12 cellular contexts compared by ENCODE assay signal in genomic region chr12:52009081-52009751, GRCh38. TPM values are rescaled to one million over a fixed set of nuclear protein-coding genes. Genes with fewer than 3 reads are reported as not detected.
DNase-seq lines count a peak whose midpoint lies in the region; ATAC-seq and TF ChIP-seq lines count a peak whose summit lies in the region.
"Had no signal": no experiment of that assay in that cellular context is flagged by ENCODE, and none has a peak within 500 bp of the region (broad histone marks: within the 10 kb centered on the region; RNA-seq: fewer than 3 reads in every experiment).

No MANE protein-coding gene starts in this region.

- no peak for DNase-seq in activated naive CD8-positive, alpha-beta T cell treated with anti-CD3 and anti-CD28 coated beads, Interleukin-2, amount 50 U/mL, for 24 hours
- DNase-seq in activated naive CD8-positive, alpha-beta T cell treated with anti-CD3 and anti-CD28 coated beads for 36 hours: no peak
- DNase-seq in naive thymus-derived CD8-positive, alpha-beta T cell: no peak
- DNase-seq in upper lobe of left lung (no peak), T-helper 1 cell (no peak), SW480 (ENCODE audit: low spot score) (no peak), NCI-H1694 (lab: John Stamatoyannopoulos, UW) (no peak)
- DNase-seq: activated CD4-positive, alpha-beta T cell treated with anti-CD3 and anti-CD28 coated beads for 36 hours; foreskin fibroblast had no signal

- H3K4me1 Mint-ChIP-seq in activated naive CD8-positive, alpha-beta T cell treated with anti-CD3 and anti-CD28 coated beads, Interleukin-2, amount 50 U/mL, for 24 hours: peaks cover 24% of the 10 kb centered on the region
- H3K4me1 Mint-ChIP-seq in activated naive CD8-positive, alpha-beta T cell treated with anti-CD3 and anti-CD28 coated beads for 36 hours: peaks cover 20% of the 10 kb centered on the region
- H3K4me1 Mint-ChIP-seq in naive thymus-derived CD8-positive, alpha-beta T cell: peaks cover 17 to 33% (median 29%) of the 10 kb centered on the region in 4 donors

- H3K4me3 ChIP-seq in esophagus (ENCODE audit: low read depth in 1 of 2, low read length in 2 of 2): peak overlapping the region in 1 of 2 donors; percentile 7
- H3K4me3 ChIP-seq in upper lobe of left lung: peak overlapping the region; percentile 59 to 82 (median 70)

- peaks cover 0 to 5% of the 10 kb centered on the region in 2 donors for H3K36me3 ChIP-seq in esophagus (ENCODE audit: control insufficient read depth in 2 of 2, insufficient read depth in 2 of 2, low read length in 1 of 2)
- peaks cover 2 to 52% (median 23%) of the 10 kb centered on the region in 4 donors for H3K36me3 ChIP-seq in upper lobe of left lung
- H3K36me3 ChIP-seq: neutrophil had no signal

- no peaks in the 10 kb centered on the region for H3K9me3 Mint-ChIP-seq in activated naive CD8-positive, alpha-beta T cell treated with anti-CD3 and anti-CD28 coated beads, Interleukin-2, amount 50 U/mL, for 24 hours
- H3K9me3 Mint-ChIP-seq in activated naive CD8-positive, alpha-beta T cell treated with anti-CD3 and anti-CD28 coated beads for 36 hours: no peaks in the 10 kb centered on the region
- H3K9me3 Mint-ChIP-seq in naive thymus-derived CD8-positive, alpha-beta T cell: peaks cover 0 to 2% (median 0%) of the 10 kb centered on the region in 9 donors

- H3K4me1 ChIP-seq in esophagus (ENCODE audit: control insufficient read depth in 2 of 2, insufficient read depth in 2 of 2, low read length in 1 of 2) (peaks cover 0 to 9% of the 10 kb centered on the region in 2 donors), upper lobe of left lung (peaks cover 35 to 69% (median 47%) of the 10 kb centered on the region in 4 donors)

- TF ChIP-seq CTCF in upper lobe of left lung (IDR thresholded peaks at IDR 0.05): no peak

- H3K27ac Mint-ChIP-seq in activated naive CD8-positive, alpha-beta T cell treated with anti-CD3 and anti-CD28 coated beads, Interleukin-2, amount 50 U/mL, for 24 hours: no peak overlapping the region
- H3K27ac Mint-ChIP-seq in activated naive CD8-positive, alpha-beta T cell treated with anti-CD3 and anti-CD28 coated beads for 36 hours: no peak overlapping the region
- peak overlapping the region; percentile 25 to 99 (median 96) for H3K27ac Mint-ChIP-seq in naive thymus-derived CD8-positive, alpha-beta T cell
- H3K27ac Mint-ChIP-seq: activated CD4-positive, alpha-beta T cell treated with anti-CD3 and anti-CD28 coated beads for 36 hours had no signal

- H3K27ac ChIP-seq in esophagus (ENCODE audit: low read depth in 2 of 2, low read length in 1 of 2) (peak overlapping the region; percentile 44 to 70), upper lobe of left lung (peak overlapping the region; percentile 92 to 96 (median 94))
- H3K27ac ChIP-seq: neutrophil had no signal

- TF ChIP-seq POLR2A in upper lobe of left lung (IDR thresholded peaks at IDR 0.05): no peak

- H3K27me3 Mint-ChIP-seq in activated naive CD8-positive, alpha-beta T cell treated with anti-CD3 and anti-CD28 coated beads, Interleukin-2, amount 50 U/mL, for 24 hours: peaks cover 9% of the 10 kb centered on the region
- peaks cover 4% of the 10 kb centered on the region for H3K27me3 Mint-ChIP-seq in activated naive CD8-positive, alpha-beta T cell treated with anti-CD3 and anti-CD28 coated beads for 36 hours
- no peaks in the 10 kb centered on the region for H3K27me3 Mint-ChIP-seq in naive thymus-derived CD8-positive, alpha-beta T cell

- ATAC-seq in activated naive CD8-positive, alpha-beta T cell treated with anti-CD3 and anti-CD28 coated beads, Interleukin-2, amount 50 U/mL, for 24 hours: no peak
- ATAC-seq in naive thymus-derived CD8-positive, alpha-beta T cell: no peak
- no peak for ATAC-seq in upper lobe of left lung (ENCODE audit: low FRiP score in 2 of 2)
- ATAC-seq: activated CD4-positive, alpha-beta T cell treated with anti-CD3 and anti-CD28 coated beads for 36 hours; Panc1 had no signal

- no peak for TF ChIP-seq EP300 in upper lobe of left lung (IDR thresholded peaks at IDR 0.05)

- H3K36me3 Mint-ChIP-seq in activated naive CD8-positive, alpha-beta T cell treated with anti-CD3 and anti-CD28 coated beads, Interleukin-2, amount 50 U/mL, for 24 hours (ENCODE audit: low read depth): peaks cover 16% of the 10 kb centered on the region
- peaks cover 11% of the 10 kb centered on the region for H3K36me3 Mint-ChIP-seq in activated naive CD8-positive, alpha-beta T cell treated with anti-CD3 and anti-CD28 coated beads for 36 hours
- H3K36me3 Mint-ChIP-seq in naive thymus-derived CD8-positive, alpha-beta T cell: peaks cover 0 to 47% (median 25%) of the 10 kb centered on the region in 3 donors

- peak overlapping the region; percentile 88 for H3K4me3 Mint-ChIP-seq in activated naive CD8-positive, alpha-beta T cell treated with anti-CD3 and anti-CD28 coated beads, Interleukin-2, amount 50 U/mL, for 24 hours
- H3K4me3 Mint-ChIP-seq in activated naive CD8-positive, alpha-beta T cell treated with anti-CD3 and anti-CD28 coated beads for 36 hours: no peak overlapping the region
- peak overlapping the region in 8 of 10 donors; percentile 14 to 96 (median 72) for H3K4me3 Mint-ChIP-seq in naive thymus-derived CD8-positive, alpha-beta T cell

- H3K27me3 ChIP-seq in esophagus (ENCODE audit: control insufficient read depth in 1 of 2, insufficient read depth in 2 of 2, low read length in 2 of 2): peaks cover 0 to 3% of the 10 kb centered on the region in 2 donors
- H3K27me3 ChIP-seq in upper lobe of left lung: peaks cover 0 to 17% (median 8%) of the 10 kb centered on the region in 4 donors

- 75 to 76% methylated on average over 10 of the region's 10 CpGs for WGBS in esophagus, 2 donors
- WGBS in upper lobe of left lung, 2 donors: 59 to 61% methylated on average over 7 to 10 of the region's 10 CpGs

- POLR2A ChIA-PET in naive thymus-derived CD8-positive, alpha-beta T cell (lab: Charles Lee): interaction anchor here (9.0 kb wide), 1 partner anchor 12 kb away, joined by 153 read pairs; no protein-coding TSS in a partner anchor

- H3K9me3 ChIP-seq in esophagus (ENCODE audit: control insufficient read depth in 2 of 2, insufficient read depth in 1 of 2, low read depth in 1 of 2, low read length in 1 of 2) (no peaks in the 10 kb centered on the region), upper lobe of left lung (no peaks in the 10 kb centered on the region)
- H3K9me3 ChIP-seq: neutrophil had no signal

RNA-seq across cellular contexts. Expression of gene TAMALIN, which starts 2.5 kb away (rescaled TPM):
- total RNA-seq in activated naive CD8-positive, alpha-beta T cell treated with anti-CD3 and anti-CD28 coated beads for 36 hours: 10 to 100 TPM in 1 of 2 experiments, 1 to 10 TPM in 1; 9.1 to 11.3 TPM
- 1 to 10 TPM; 6.1 to 7.4 TPM for polyA plus RNA-seq in esophagus
- 10 to 100 TPM; 35.7 to 36.5 TPM for total RNA-seq in naive thymus-derived CD8-positive, alpha-beta T cell
- polyA plus RNA-seq in naive thymus-derived CD8-positive, alpha-beta T cell: 1 to 10 TPM; 2.0 to 5.2 (median 2.6) TPM
- 100 to 1,000 TPM in 2 of 6 donors, 10 to 100 TPM in 4; 52.3 to 170 (median 73.7) TPM for total RNA-seq in upper lobe of left lung

RNA-seq across cellular contexts. Expression of gene NR4A1, which starts 42.0 kb away (rescaled TPM):
- 10 to 100 TPM; 88.0 to 92.6 TPM for total RNA-seq in activated naive CD8-positive, alpha-beta T cell treated with anti-CD3 and anti-CD28 coated beads for 36 hours
- 10 to 100 TPM in 1 of 2 donors, 1 to 10 TPM in 1; 6.3 to 10.6 TPM for polyA plus RNA-seq in esophagus
- 1 to 10 TPM; 1.9 to 2.4 TPM for total RNA-seq in naive thymus-derived CD8-positive, alpha-beta T cell
- under 1 TPM; 0.39 to 0.79 (median 0.45) TPM for polyA plus RNA-seq in naive thymus-derived CD8-positive, alpha-beta T cell
- 100 to 1,000 TPM in 5 of 6 donors, 10 to 100 TPM in 1; 88.3 to 202 (median 156) TPM for total RNA-seq in upper lobe of left lung

RNA-seq across cellular contexts. Expression of gene ACVR1B, which starts 57.7 kb away (rescaled TPM):
- 10 to 100 TPM in 1 of 2 experiments, 1 to 10 TPM in 1; 9.9 to 10.2 TPM for total RNA-seq in activated naive CD8-positive, alpha-beta T cell treated with anti-CD3 and anti-CD28 coated beads for 36 hours
- polyA plus RNA-seq in esophagus: 10 to 100 TPM; 11.6 to 12.4 TPM
- total RNA-seq in naive thymus-derived CD8-positive, alpha-beta T cell: 10 to 100 TPM; 11.7 to 12.6 TPM
- 1 to 10 TPM; 1.2 to 2.3 (median 2.2) TPM for polyA plus RNA-seq in naive thymus-derived CD8-positive, alpha-beta T cell
- 10 to 100 TPM; 13.0 to 44.9 (median 23.6) TPM for total RNA-seq in upper lobe of left lung

Comparison
In these comparisons a context has a peak if more than half of its experiments do, and no peak if none do; other contexts are left out.
1. H3K27ac Mint-ChIP-seq: peak in naive thymus-derived CD8-positive, alpha-beta T cell (10 of 10); none in activated naive CD8-positive, alpha-beta T cell treated with anti-CD3 and anti-CD28 coated beads, Interleukin-2, amount 50 U/mL, for 24 hours (single experiment) and activated naive CD8-positive, alpha-beta T cell treated with anti-CD3 and anti-CD28 coated beads for 36 hours (single experiment).
2. RNA of gene NR4A1, which starts 42.0 kb away (total RNA-seq): 88.3 to 202 TPM in upper lobe of left lung and 88.0 to 92.6 TPM in activated naive CD8-positive, alpha-beta T cell treated with anti-CD3 and anti-CD28 coated beads for 36 hours; 1.9 to 2.4 TPM in naive thymus-derived CD8-positive, alpha-beta T cell; every median in the first group is over 10 times any median in the second.